Comparison of ENCODE assay signal across 8 cellular contexts in genomic region chrX:7146703-7147430, GRCh38. TPM values are rescaled to one million over a fixed set of nuclear protein-coding genes. Genes with fewer than 3 reads are reported as not detected.
DNase-seq lines count a peak whose midpoint lies in the region; ATAC-seq and TF ChIP-seq lines count a peak whose summit lies in the region.

No MANE protein-coding gene starts in this region.

- no peaks in the 10 kb centered on the region for H3K27me3 ChIP-seq in A673 (replicated peaks; ENCODE audit: insufficient read depth, low read depth, low read length, poor library complexity)
- H3K27me3 ChIP-seq in SJCRH30, result no peaks in the 10 kb centered on the region

- peak overlapping the region; percentile 61 for H3K4me3 ChIP-seq in A673 (ENCODE audit: low read depth, low read length, poor library complexity, severe bottlenecking)
- H3K4me3 ChIP-seq in SJCRH30, result peak overlapping the region; percentile 71

- CTCF ChIA-PET in A673 (lab: Charles Lee), result no interaction called here

- no TSS peak for BruUV-seq in A673 (replicated peaks; lab: Mats Ljungman, UMichigan)

- no peak for DNase-seq in A673 (ENCODE audit: low spot score)
- DNase-seq in SJCRH30, result peak; percentile 54 to 70
- peak; percentile 20 for DNase-seq in occipital lobe (lab: John Stamatoyannopoulos, UW)
- DNase-seq in middle frontal gyrus (ENCODE audit: extremely low spot score, low spot score), result no peak
- no peak for DNase-seq in LoVo (ENCODE audit: low spot score)

- peak; percentile 24 for ATAC-seq in GM18511 (IDR thresholded peaks at IDR 0.05; ENCODE audit: unreplicated experiment)
- peak; percentile 22 for ATAC-seq in HG02981 (IDR thresholded peaks at IDR 0.05; ENCODE audit: unreplicated experiment)
- peak; percentile 17 for ATAC-seq in esophagus mucosa

- intact Hi-C loops in A673 (cut with micrococcal nuclease; ENCODE audit: unreplicated experiment), result no loop called here

- no peaks in the 10 kb centered on the region for H3K4me1 ChIP-seq in A673 (ENCODE audit: insufficient read depth, low read length, poor library complexity, severe bottlenecking)
- H3K4me1 ChIP-seq in SJCRH30, result peaks cover 4% of the 10 kb centered on the region

- H3K9me3 ChIP-seq in A673 (ENCODE audit: low read depth, low read length, poor library complexity, severe bottlenecking) (no peaks in the 10 kb centered on the region), SJCRH30 (replicated peaks) (no peaks in the 10 kb centered on the region)

- H3K27ac ChIP-seq in A673 (ENCODE audit: low read depth, low read length, poor library complexity, severe bottlenecking), result no peak overlapping the region
- H3K27ac ChIP-seq in SJCRH30, result peak overlapping the region; percentile 82

- POLR2A ChIA-PET in A673 (lab: Charles Lee; ENCODE audit: low non-redundant PET), result interaction anchor here (0.7 kb wide), 1 partner anchor 106 kb away, joined by 17 read pairs; no protein-coding TSS in a partner anchor

- TF ChIP-seq CTCF in A673 (conservative IDR thresholded peaks at IDR 0.05; ENCODE audit: low read depth, low read length), result no peak

- no peaks in the 10 kb centered on the region for H3K36me3 ChIP-seq in A673 (ENCODE audit: insufficient read depth, low read length, poor library complexity, severe bottlenecking)
- H3K36me3 ChIP-seq in SJCRH30, result no peaks in the 10 kb centered on the region

RNA-seq across cellular contexts. Expression of gene STS, which starts 0.6 kb away (rescaled TPM):
- total RNA-seq in A673 (2021) (1.7 and 2.5 TPM in 2 replicates), esophagus mucosa (1.6 TPM), occipital lobe (4.4 TPM)
- 7.7 and 7.8 TPM in 2 replicates for total RNA-seq in SJCRH30 (2014; rRNA removed; shearing (Covaris generic))

RNA-seq across cellular contexts. Expression of gene PUDP, which starts 1.1 kb away (rescaled TPM):
- total RNA-seq in A673 (2021) (17.6 and 19.8 TPM in 2 replicates), esophagus mucosa (13.9 TPM), occipital lobe (5.8 TPM)
- 22.1 and 22.5 TPM in 2 replicates for total RNA-seq in SJCRH30 (2014; rRNA removed; shearing (Covaris generic))

Comparison
In these comparisons a context has a peak if more than half of its experiments do, and no peak if none do; other contexts are left out.
1. DNase-seq: peak in SJCRH30 (2 of 2) and occipital lobe (single experiment); none in A673 (single experiment), middle frontal gyrus (single experiment) and LoVo (single experiment).
2. Peak in every context shown above with its lines, with median percentiles within 50 percentile points of each other: ATAC-seq.